Comparison of ENCODE assay signal across 15 cellular contexts in genomic region chr19:35309481-35310279, GRCh38. TPM values are rescaled to one million over a fixed set of nuclear protein-coding genes. Genes with fewer than 3 reads are reported as not detected.
A peak's percentile ranks its signal among the peaks of the same experiment; 100 is the strongest.
DNase-seq lines count a peak whose midpoint lies in the region; ATAC-seq and TF ChIP-seq lines count a peak whose summit lies in the region.
"Had no signal": no experiment of that assay in that cellular context is flagged by ENCODE, and none has a peak within 500 bp of the region (broad histone marks: within the 10 kb centered on the region; RNA-seq: fewer than 3 reads in every experiment).

No MANE protein-coding gene starts in this region.

- intact Hi-C loops in lower lobe of right lung (cut with DNase I) (no loop called here), testis (cut with DNase I; ENCODE audit: low total_unique reads) (no loop called here)

- H3K36me3 Mint-ChIP-seq in endodermal cell (ENCODE audit: low read depth), result no peaks in the 10 kb centered on the region

- H3K36me3 ChIP-seq in endodermal cell (ENCODE audit: control insufficient read depth, insufficient read depth, low read length) (no peaks in the 10 kb centered on the region), lower lobe of right lung (no peaks in the 10 kb centered on the region), testis (ENCODE audit: low read depth, missing control alignments) (no peaks in the 10 kb centered on the region)
- H3K36me3 ChIP-seq: breast epithelium, neutrophil had no signal

- H3K4me3 ChIP-seq in endodermal cell (ENCODE audit: low read length), result no peak overlapping the region
- H3K4me3 ChIP-seq in lower lobe of right lung, result no peak overlapping the region
- peak overlapping the region in 1 of 2 donors; percentile 12 for H3K4me3 ChIP-seq in testis
- H3K4me3 ChIP-seq: GM12878 had no signal

- no peaks in the 10 kb centered on the region for H3K27me3 Mint-ChIP-seq in endodermal cell (ENCODE audit: insufficient read depth)

- TF ChIP-seq POLR2A in testis (IDR thresholded peaks at IDR 0.05), result no peak

- H3K4me1 Mint-ChIP-seq in endodermal cell, result no peaks in the 10 kb centered on the region

- H3K27me3 ChIP-seq in endodermal cell (ENCODE audit: control insufficient read depth, insufficient read depth, low read length, poor library complexity, severe bottlenecking) (no peaks in the 10 kb centered on the region), lower lobe of right lung (ENCODE audit: low read depth) (peaks cover 5% of the 10 kb centered on the region), testis (no peaks in the 10 kb centered on the region)
- H3K27me3 ChIP-seq: breast epithelium, neutrophil had no signal

- ATAC-seq in lower lobe of right lung, result peak; percentile 40 to 84
- ATAC-seq: GM12878, Panc1 had no signal

- H3K9me3 Mint-ChIP-seq in endodermal cell, result no peaks in the 10 kb centered on the region

- 91% methylated on average over 26 to 47 of the region's 47 CpGs for WGBS in endodermal cell (ENCODE audit: insufficient coverage in 1 of 2, insufficient read length in 1 of 2), 2 experiments
- 6 to 14% methylated on average over 9 to 47 of the region's 47 CpGs for WGBS in testis, 2 donors

- no peak overlapping the region for H3K4me3 Mint-ChIP-seq in endodermal cell

- TF ChIP-seq CTCF in endodermal cell (conservative IDR thresholded peaks at IDR 0.05), result no peak
- no peak for TF ChIP-seq CTCF in lower lobe of right lung (IDR thresholded peaks at IDR 0.05)
- no peak for TF ChIP-seq CTCF in testis (IDR thresholded peaks at IDR 0.05)

- no peak overlapping the region for H3K9ac ChIP-seq in endodermal cell (ENCODE audit: extremely low read depth, low read length, poor library complexity, severe bottlenecking)

- DNase-seq in NCI-H226, result peak; percentile 44
- DNase-seq in endodermal cell, result peak; percentile 44
- no peak for DNase-seq in lower lobe of right lung
- DNase-seq in testis, result peak; percentile 90
- no peak for DNase-seq in NCI-H1694 treated with DMSO at 0.1 percent for 48 hours (lab: John Stamatoyannopoulos, UW)
- DNase-seq in pons (ENCODE audit: low spot score), result no peak
- DNase-seq in COR-L47 (lab: John Stamatoyannopoulos, UW), result no peak
- DNase-seq: activated gamma-delta T cell treated with Interleukin-2 at 50 U/mL for 16 hours, C1 segment of cervical spinal cord, NCI-H1694 had no signal

- peak overlapping the region; percentile 44 for H3K27ac Mint-ChIP-seq in endodermal cell

- H3K9me3 ChIP-seq in endodermal cell (ENCODE audit: control insufficient read depth, low read length) (no peaks in the 10 kb centered on the region), lower lobe of right lung (no peaks in the 10 kb centered on the region), testis (no peaks in the 10 kb centered on the region)
- H3K9me3 ChIP-seq: breast epithelium, neutrophil had no signal

- H3K27ac ChIP-seq in endodermal cell (ENCODE audit: low read depth, low read length) (no peak overlapping the region), lower lobe of right lung (no peak overlapping the region), testis (peak overlapping the region; percentile 63 to 80)
- H3K27ac ChIP-seq: neutrophil had no signal

- H3K4me1 ChIP-seq in endodermal cell (ENCODE audit: control insufficient read depth, insufficient read depth, low read length) (no peaks in the 10 kb centered on the region), lower lobe of right lung (no peaks in the 10 kb centered on the region), testis (peaks cover 43% of the 10 kb centered on the region)

RNA-seq across cellular contexts. Expression of gene MAG, which starts 17.7 kb away (rescaled TPM):
- total RNA-seq in endodermal cell (not detected), lower lobe of right lung (not detected), testis (10 to 100 TPM; 10.8 to 18.4 TPM)
- not detected for polyA plus RNA-seq in endodermal cell (2013, experiment 1 of 2)
- polyA plus RNA-seq in endodermal cell (2013, experiment 2 of 2), result not detected
- polyA plus RNA-seq in testis (ENCODE audit: insufficient read depth, low read depth, low replicate concordance), result 5.4 TPM
- total RNA-seq: lung microvascular endothelial cell had no signal

RNA-seq across cellular contexts. Expression of gene CD22, which starts 19.3 kb away (rescaled TPM):
- total RNA-seq in endodermal cell, result not detected
- not detected for polyA plus RNA-seq in endodermal cell (2013, experiment 1 of 2)
- not detected for polyA plus RNA-seq in endodermal cell (2013, experiment 2 of 2)
- 19.1 TPM for total RNA-seq in lower lobe of right lung
- 10 to 100 TPM; 15.0 TPM for total RNA-seq in testis
- 10.1 TPM for polyA plus RNA-seq in testis (ENCODE audit: insufficient read depth, low read depth, low replicate concordance)
- total RNA-seq: lung microvascular endothelial cell had no signal

RNA-seq across cellular contexts. Expression of gene HAMP, which starts 27.4 kb away (rescaled TPM):
- total RNA-seq in endodermal cell, result 1 to 10 TPM in 1 of 2 donors, under 1 TPM in 1; 0.35 to 1.3 TPM
- 0.25 TPM for polyA plus RNA-seq in endodermal cell (2013, experiment 1 of 2)
- polyA plus RNA-seq in endodermal cell (2013, experiment 2 of 2), result 0.25 TPM
- total RNA-seq in lower lobe of right lung, result not detected
- not detected for total RNA-seq in testis
- polyA plus RNA-seq in testis (ENCODE audit: insufficient read depth, low read depth, low replicate concordance), result 1.6 TPM

RNA-seq across cellular contexts. Expression of gene FFAR1, which starts 38.0 kb away (rescaled TPM):
- total RNA-seq in endodermal cell, result not detected
- not detected for polyA plus RNA-seq in endodermal cell (2013, experiment 1 of 2)
- polyA plus RNA-seq in endodermal cell (2013, experiment 2 of 2), result not detected
- total RNA-seq in lower lobe of right lung, result not detected
- under 1 TPM; 0.31 to 0.81 TPM for total RNA-seq in testis
- 0.26 TPM for polyA plus RNA-seq in testis (ENCODE audit: insufficient read depth, low read depth, low replicate concordance)
- total RNA-seq: breast epithelium, lung microvascular endothelial cell had no signal

RNA-seq across cellular contexts. Expression of gene USF2, which starts 40.9 kb away (rescaled TPM):
- total RNA-seq in endodermal cell (100 to 1,000 TPM; 111 to 121 TPM), lower lobe of right lung (171 TPM), testis (100 to 1,000 TPM; 105 to 123 TPM)
- polyA plus RNA-seq in endodermal cell (2013, experiment 1 of 2), result 120 TPM
- 121 TPM for polyA plus RNA-seq in endodermal cell (2013, experiment 2 of 2)
- 83.1 TPM for polyA plus RNA-seq in testis (ENCODE audit: insufficient read depth, low read depth, low replicate concordance)

Comparison
In these comparisons a context has a peak if more than half of its experiments do, and no peak if none do; other contexts are left out.
1. DNase-seq: peak in NCI-H226 (single experiment), endodermal cell (single experiment) and testis (single experiment); none in lower lobe of right lung (single experiment), NCI-H1694 treated with DMSO at 0.1 percent for 48 hours (single experiment), pons (single experiment) and COR-L47 (single experiment).
2. H3K27ac ChIP-seq: peak in testis (2 of 2); none in endodermal cell (single experiment) and lower lobe of right lung (single experiment).
3. RNA of gene MAG, which starts 17.7 kb away (total RNA-seq): 10.8 to 18.4 TPM in testis; not detected in lower lobe of right lung (single experiment) and not detected in endodermal cell; every median in the first group is over 10 times any median in the second.
4. RNA of gene CD22, which starts 19.3 kb away (total RNA-seq): 19.1 TPM in lower lobe of right lung (single experiment) and 15.0 TPM in testis; not detected in endodermal cell; every median in the first group is over 10 times any median in the second.